ENCODE assay signal across 8 cellular contexts in genomic region chr16:88924834-88925539, GRCh38. TPM values are rescaled to one million over a fixed set of nuclear protein-coding genes. Genes with fewer than 3 reads are reported as not detected.
DNase-seq lines count a peak whose midpoint lies in the region; ATAC-seq and TF ChIP-seq lines count a peak whose summit lies in the region.

No MANE protein-coding gene starts in this region.

- intact Hi-C loops in Calu3 (cut with micrococcal nuclease; ENCODE audit: unreplicated experiment), result no loop called here
- intact Hi-C loops in mammary epithelial cell (cut with micrococcal nuclease), result no loop called here
- intact Hi-C loops in mucosa of descending colon (cut with DNase I, micrococcal nuclease), result no loop called here

- H3K4me2 ChIP-seq in GM23338, result no peak overlapping the region
- peak overlapping the region; percentile 49 for H3K4me2 ChIP-seq in mammary epithelial cell (ENCODE audit: insufficient read depth, low read depth, low read length)

- no peak overlapping the region for H3K9ac ChIP-seq in mammary epithelial cell (ENCODE audit: insufficient read depth, low read length)

- H3K27ac Mint-ChIP-seq in Calu3 (ENCODE audit: unreplicated experiment) (no peak overlapping the region), GM23338 (no peak overlapping the region)

- no peaks in the 10 kb centered on the region for H3K4me1 ChIP-seq in GM23338 (ENCODE audit: insufficient read depth)
- peaks cover 33% of the 10 kb centered on the region for H3K4me1 ChIP-seq in mammary epithelial cell (ENCODE audit: insufficient read depth, low read length)
- H3K4me1 ChIP-seq in mucosa of descending colon (ENCODE audit: low read depth), result peaks cover 23% of the 10 kb centered on the region

- no peak overlapping the region for H3K4me3 Mint-ChIP-seq in Calu3 (ENCODE audit: low read depth, unreplicated experiment)
- no peak overlapping the region for H3K4me3 Mint-ChIP-seq in GM23338

- H4K20me1 ChIP-seq in GM23338 (replicated peaks; ENCODE audit: insufficient read depth) (no peaks in the 10 kb centered on the region), mammary epithelial cell (ENCODE audit: insufficient read depth, low read length) (no peaks in the 10 kb centered on the region)

- no peaks in the 10 kb centered on the region for H3F3A ChIP-seq in GM23338 (replicated peaks; ENCODE audit: low read depth)

- DNase-seq in Calu3 (peak; percentile 88), GM23338 (ENCODE audit: low spot score) (peak; percentile 64), NCI-H524 (lab: John Stamatoyannopoulos, UW) (peak; percentile 93 to 96), mammary epithelial cell (peak; percentile 68), mucosa of descending colon (no peak), cortex of kidney (lab: John Stamatoyannopoulos, UW) (no peak), T-helper 9 cell (no peak)
- DNase-seq in stimulated activated naive CD4-positive, alpha-beta T cell (lab: John Stamatoyannopoulos, UW), result no peak

- H3K79me2 ChIP-seq in GM23338 (replicated peaks; ENCODE audit: insufficient read depth) (no peaks in the 10 kb centered on the region), mammary epithelial cell (ENCODE audit: insufficient read depth, low read length) (no peaks in the 10 kb centered on the region)

- no peaks in the 10 kb centered on the region for H3K9me2 ChIP-seq in GM23338 (ENCODE audit: insufficient read depth)

- no peaks in the 10 kb centered on the region for H3K9me3 Mint-ChIP-seq in Calu3 (ENCODE audit: low read depth, unreplicated experiment)
- peaks cover 6% of the 10 kb centered on the region; the same call in 2 of the 3 replicates for H3K9me3 Mint-ChIP-seq in GM23338

- H3K27me3 Mint-ChIP-seq in Calu3 (ENCODE audit: unreplicated experiment) (peaks cover 12% of the 10 kb centered on the region), GM23338 (ENCODE audit: insufficient read depth, low read depth, poor library complexity) (peaks cover 2% of the 10 kb centered on the region)

- H3K9me3 ChIP-seq in mammary epithelial cell (replicated peaks; ENCODE audit: insufficient read depth, low read length) (peaks cover 6% of the 10 kb centered on the region), mucosa of descending colon (no peaks in the 10 kb centered on the region)

- H3K27ac ChIP-seq in GM23338 (ENCODE audit: low read depth) (no peak overlapping the region), mammary epithelial cell (ENCODE audit: insufficient read depth, low read depth, low read length) (no peak overlapping the region)

- TF ChIP-seq CTCF in Calu3 (IDR thresholded peaks at IDR 0.05; ENCODE audit: unreplicated experiment) (peak; percentile 57), GM23338 (conservative IDR thresholded peaks at IDR 0.05; ENCODE audit: low read depth in 2 of 2) (peak in 1 of 2 experiments; percentile 39; a peak in 3 of 4 replicates), mammary epithelial cell (conservative IDR thresholded peaks at IDR 0.05 in 1 of 2, IDR thresholded peaks at IDR 0.05 in 1 of 2; ENCODE audit: extremely low read depth in 1 of 2, insufficient read depth in 1 of 2, low read depth in 1 of 2, low read length in 2 of 2) (peak; percentile 33 to 52), mucosa of descending colon (IDR thresholded peaks at IDR 0.05) (no peak)

- WGBS in mammary epithelial cell (ENCODE audit: low coverage, missing lambda C conversion rate), result 29% methylated on average over 28 of the region's 30 CpGs

- H3K36me3 Mint-ChIP-seq in Calu3 (ENCODE audit: insufficient read depth, unreplicated experiment) (peaks cover 4% of the 10 kb centered on the region), GM23338 (ENCODE audit: low read depth) (no peaks in the 10 kb centered on the region)

- H2AFZ ChIP-seq in GM23338, result no peak overlapping the region
- peak overlapping the region; percentile 18 for H2AFZ ChIP-seq in mammary epithelial cell (ENCODE audit: low read depth, low read length)

- H3K4me3 ChIP-seq in GM23338, result no peak overlapping the region
- no peak overlapping the region for H3K4me3 ChIP-seq in mammary epithelial cell (replicated peaks in 1 of 3; ENCODE audit: insufficient read depth in 1 of 3, low read depth in 2 of 3, low read length in 3 of 3)
- H3K4me3 ChIP-seq in mucosa of descending colon, result no peak overlapping the region

- dilution Hi-C loops in mammary epithelial cell (cut with HindIII; ENCODE audit: low sequenced_read_pairs), result loop anchor here (5.0 kb wide), 1 partner anchor 48 kb away; no protein-coding TSS in a partner anchor

- H3K36me3 ChIP-seq in GM23338 (ENCODE audit: insufficient read depth), result no peaks in the 10 kb centered on the region
- no peaks in the 10 kb centered on the region for H3K36me3 ChIP-seq in mammary epithelial cell (ENCODE audit: insufficient read depth, low read length)
- H3K36me3 ChIP-seq in mucosa of descending colon (ENCODE audit: low read depth), result no peaks in the 10 kb centered on the region

- peak; percentile 47 for ATAC-seq in GM23338
- ATAC-seq in mucosa of descending colon, result peak; percentile 6

- no peaks in the 10 kb centered on the region for H3K27me3 ChIP-seq in GM23338 (ENCODE audit: insufficient read depth)
- peaks cover 2% of the 10 kb centered on the region for H3K27me3 ChIP-seq in mammary epithelial cell (ENCODE audit: insufficient read depth, low read length)

- no TSS peak for BruUV-seq in Calu3 (replicated peaks; lab: Mats Ljungman, UMichigan)
- no TSS peak for BruUV-seq in mammary epithelial cell (replicated peaks; lab: Mats Ljungman, UMichigan)

- in situ Hi-C loops in mammary epithelial cell (cut with MboI; ENCODE audit: low sequenced_read_pairs in 2 of 2), result no loop called here

- H3K4me1 Mint-ChIP-seq in Calu3 (ENCODE audit: low read depth, unreplicated experiment), result peaks cover 16% of the 10 kb centered on the region
- peaks cover 23% of the 10 kb centered on the region for H3K4me1 Mint-ChIP-seq in GM23338

- CTCF ChIA-PET in Calu3 (lab: Charles Lee) (interaction anchor here (0.6 kb wide), 1 partner anchor 10 kb away, joined by 4 read pairs; no protein-coding TSS in a partner anchor), mammary epithelial cell (lab: Charles Lee; ENCODE audit: low non-redundant PET) (no interaction called here)

TF ChIP-seq in GM23338, 12 proteins besides CTCF, POLR2A, EP300 and RAD21 (continues in another document):
- TF ChIP-seq REST (IDR thresholded peaks at IDR 0.05; ENCODE audit: unreplicated experiment) (no peak), NANOG (IDR thresholded peaks at IDR 0.05; ENCODE audit: borderline replicate concordance) (no peak), ZNF114 (CRISPR knock-in tag; IDR thresholded peaks at IDR 0.05) (no peak), POLR2AphosphoS5 (IDR thresholded peaks at IDR 0.05; ENCODE audit: low read depth) (no peak), STAT1 (IDR thresholded peaks at IDR 0.05; ENCODE audit: unreplicated experiment) (no peak), JUNB (IDR thresholded peaks at IDR 0.05; ENCODE audit: unreplicated experiment) (no peak), EZH2phosphoT487 (IDR thresholded peaks at IDR 0.05; ENCODE audit: unreplicated experiment) (no peak), EZH2 (IDR thresholded peaks at IDR 0.05; ENCODE audit: low read depth, unreplicated experiment) (no peak)

RNA-seq across cellular contexts. Expression of gene CBFA2T3, which starts 52.0 kb away (rescaled TPM):
- not detected in 2 replicates for total RNA-seq in Calu3 (2022)
- total RNA-seq in GM23338 (2014; rRNA removed; shearing (Covaris generic)), result 0.85 and 1.5 TPM in 2 replicates
- polyA plus RNA-seq in GM23338 (2016; fragmentation: Nextera tagmentation; extraction: Ambion mirVana), result 0.70 and 0.87 TPM in 2 replicates
- total RNA-seq in mammary epithelial cell, result under 1 TPM in 1 of 2 donors, not detected in 1; 0.83 TPM
- 0.09 TPM for polyA plus RNA-seq in mammary epithelial cell
- polyA minus RNA-seq in mammary epithelial cell, result not detected
- total RNA-seq in mucosa of descending colon, result 10 to 100 TPM in 1 of 3 donors, 1 to 10 TPM in 2; 6.9 to 12.8 (median 8.4) TPM

RNA-seq across cellular contexts. Expression of gene PABPN1L, which starts 58.5 kb away (rescaled TPM):
- total RNA-seq in Calu3 (2022), result not detected in 2 replicates
- total RNA-seq in GM23338 (2014; rRNA removed; shearing (Covaris generic)), result not detected in 2 replicates
- polyA plus RNA-seq in GM23338 (2016; fragmentation: Nextera tagmentation; extraction: Ambion mirVana), result not detected in 2 replicates
- total RNA-seq in mammary epithelial cell, result not detected
- polyA plus RNA-seq in mammary epithelial cell, result not detected
- not detected for polyA minus RNA-seq in mammary epithelial cell
- not detected for total RNA-seq in mucosa of descending colon

Comparison
In these comparisons a context has a peak if more than half of its experiments do, and no peak if none do; other contexts are left out.
1. DNase-seq: peak in Calu3 (single experiment), GM23338 (single experiment), NCI-H524 (2 of 2) and mammary epithelial cell (single experiment); none in mucosa of descending colon (0 of 3), stimulated activated naive CD4-positive, alpha-beta T cell (0 of 6), cortex of kidney (single experiment) and T-helper 9 cell (single experiment).